18 cellular contexts compared by ENCODE assay signal in genomic region chr3:111769110-111769509, GRCh38.
DNase-seq lines count a peak whose midpoint lies in the region; ATAC-seq, FAIRE-seq and TF ChIP-seq lines count a peak whose summit lies in the region.
"Had no signal": no experiment of that assay in that cellular context is flagged by ENCODE, and none has a peak within 500 bp of the region (broad histone marks: within the 10 kb centered on the region; RNA-seq: fewer than 3 reads in every experiment).

No MANE protein-coding gene starts in this region.

- peaks cover 22% of the 10 kb centered on the region for H3K36me3 ChIP-seq in RWPE2 (ENCODE audit: low read depth)
- H3K36me3 ChIP-seq in fibroblast of lung (ENCODE audit: control insufficient read depth, insufficient read depth, low read length), result no peaks in the 10 kb centered on the region
- H3K36me3 ChIP-seq in thoracic aorta, result no peaks in the 10 kb centered on the region
- H3K36me3 ChIP-seq: Peyer's patch, prostate gland had no signal

- DNase-seq in RWPE2 (ENCODE audit: low spot score), result no peak
- no peak for DNase-seq in fibroblast of lung (ENCODE audit: low read depth in 2 of 2)
- DNase-seq in mesothelial cell of epicardium (ENCODE audit: low spot score in 2 of 2, unreplicated experiment in 2 of 2), result no peak
- DNase-seq in thoracic aorta (ENCODE audit: low spot score), result no peak
- no peak for DNase-seq in HTR-8/SVneo (ENCODE audit: insufficient read length, low spot score)
- DNase-seq in DMS153 treated with DMSO at 0.1 percent for 48 hours (lab: John Stamatoyannopoulos, UW; ENCODE audit: unreplicated experiment), result no peak
- no peak for DNase-seq in inferior parietal cortex (ENCODE audit: extremely low spot score)
- DNase-seq: activated CD4-positive, CD25-positive, alpha-beta regulatory T cell treated with anti-CD3 and anti-CD28 coated beads, Interleukin-2, amount 50 U/mL, for 72 hours; activated naive CD4-positive, alpha-beta T cell treated with anti-CD3 and anti-CD28 coated beads for 36 hours; effector memory CD8-positive, alpha-beta T cell; NCI-H1694 treated with DMSO at 0.1 percent for 48 hours; NCI-H526; Peyer's patch; stimulated activated CD4-positive, alpha-beta T cell treated with anti-CD3 and anti-CD28 coated beads, Interleukin-1b, Interleukin-23, amount 100 ng/mL, for 48 hours; trophoblast cell had no signal

- peak overlapping the region; percentile 81 for H3K27ac ChIP-seq in RWPE2 (ENCODE audit: poor library complexity, severe bottlenecking)
- no peak overlapping the region for H3K27ac ChIP-seq in fibroblast of lung (ENCODE audit: insufficient read depth, low read length)
- H3K27ac ChIP-seq in thoracic aorta, result peak overlapping the region; percentile 66 to 69
- H3K27ac ChIP-seq: prostate gland had no signal

- no peak overlapping the region for H3K9ac ChIP-seq in fibroblast of lung (ENCODE audit: insufficient read depth, low read length)

- H3K4me3 Mint-ChIP-seq in mesothelial cell of epicardium, result no peak overlapping the region
- H3K4me3 Mint-ChIP-seq: activated naive CD4-positive, alpha-beta T cell treated with anti-CD3 and anti-CD28 coated beads for 36 hours; effector memory CD8-positive, alpha-beta T cell had no signal

- H4K20me1 ChIP-seq in fibroblast of lung (ENCODE audit: control insufficient read depth, extremely low read depth, insufficient read depth, low read length), result no peaks in the 10 kb centered on the region

- H2AFZ ChIP-seq in fibroblast of lung (ENCODE audit: low read length), result no peak overlapping the region

- no peaks in the 10 kb centered on the region for H3K79me2 ChIP-seq in fibroblast of lung (ENCODE audit: control insufficient read depth, insufficient read depth, low read length)

- H3K9me3 Mint-ChIP-seq in mesothelial cell of epicardium, result no peaks in the 10 kb centered on the region
- H3K9me3 Mint-ChIP-seq: activated naive CD4-positive, alpha-beta T cell treated with anti-CD3 and anti-CD28 coated beads for 36 hours; effector memory CD8-positive, alpha-beta T cell had no signal

- H3K4me3 ChIP-seq in RWPE2 (ENCODE audit: severe bottlenecking) (no peak overlapping the region), fibroblast of lung (replicated peaks in 1 of 4; ENCODE audit: control extremely low read depth in 1 of 4, insufficient read depth in 1 of 4, low read depth in 3 of 4, low read length in 4 of 4) (no peak overlapping the region), thoracic aorta (no peak overlapping the region)
- H3K4me3 ChIP-seq: Peyer's patch, prostate gland had no signal

- TF ChIP-seq CTCF in RWPE2 (IDR thresholded peaks at IDR 0.05; ENCODE audit: poor library complexity, severe bottlenecking), result no peak
- no peak for TF ChIP-seq CTCF in fibroblast of lung (conservative IDR thresholded peaks at IDR 0.05 in 1 of 2, IDR thresholded peaks at IDR 0.05 in 1 of 2; ENCODE audit: low read depth in 1 of 2, low read length in 2 of 2)
- no peak for TF ChIP-seq CTCF in mesothelial cell of epicardium (IDR thresholded peaks at IDR 0.05; ENCODE audit: unreplicated experiment)
- peak; percentile 21 for TF ChIP-seq CTCF in thoracic aorta (IDR thresholded peaks at IDR 0.05)

- FAIRE-seq in HTR-8/SVneo (lab: Jason Lieb, UNC), result no peak
- FAIRE-seq: frontal cortex had no signal

- no peaks in the 10 kb centered on the region for H3K27me3 ChIP-seq in RWPE2 (ENCODE audit: insufficient read depth, poor library complexity, severe bottlenecking)
- no peaks in the 10 kb centered on the region for H3K27me3 ChIP-seq in fibroblast of lung (ENCODE audit: control insufficient read depth, insufficient read depth, low read length)
- H3K27me3 ChIP-seq in thoracic aorta (replicated peaks; ENCODE audit: insufficient read depth), result no peaks in the 10 kb centered on the region
- H3K27me3 ChIP-seq: Peyer's patch had no signal

- peaks cover 16% of the 10 kb centered on the region for H3K4me1 Mint-ChIP-seq in mesothelial cell of epicardium

- ATAC-seq in RWPE2 (ENCODE audit: low read depth), result no peak
- ATAC-seq in thoracic aorta (ENCODE audit: insufficient number of reproducible peaks, low FRiP score, low read depth), result peak; percentile 53
- ATAC-seq in HG03571 (IDR thresholded peaks at IDR 0.05; ENCODE audit: unreplicated experiment), result no peak
- ATAC-seq: effector memory CD8-positive, alpha-beta T cell had no signal

- no peaks in the 10 kb centered on the region for H3K27me3 Mint-ChIP-seq in mesothelial cell of epicardium (ENCODE audit: low read depth)
- H3K27me3 Mint-ChIP-seq: effector memory CD8-positive, alpha-beta T cell had no signal

- H3K4me2 ChIP-seq in fibroblast of lung (ENCODE audit: extremely low read depth, insufficient read depth, low read length), result peak overlapping the region; percentile 56

- H3K36me3 Mint-ChIP-seq in mesothelial cell of epicardium, result no peaks in the 10 kb centered on the region

- peak overlapping the region; percentile 42 for H3K27ac Mint-ChIP-seq in mesothelial cell of epicardium
- H3K27ac Mint-ChIP-seq: activated naive CD4-positive, alpha-beta T cell treated with anti-CD3 and anti-CD28 coated beads for 36 hours; effector memory CD8-positive, alpha-beta T cell had no signal

- H3K4me1 ChIP-seq in RWPE2 (ENCODE audit: insufficient read depth, poor library complexity, severe bottlenecking) (peaks cover 37% of the 10 kb centered on the region), fibroblast of lung (ENCODE audit: control insufficient read depth, extremely low read depth, insufficient read depth, low read length) (peaks cover 11% of the 10 kb centered on the region), thoracic aorta (ENCODE audit: control insufficient read depth in 1 of 2, low read depth in 2 of 2) (peaks cover 17 to 58% of the 10 kb centered on the region in 2 donors)
- H3K4me1 ChIP-seq: Peyer's patch, prostate gland had no signal

- H3K9me3 ChIP-seq in RWPE2 (ENCODE audit: severe bottlenecking) (no peaks in the 10 kb centered on the region), fibroblast of lung (ENCODE audit: control insufficient read depth, insufficient read depth, low read depth, low read length) (no peaks in the 10 kb centered on the region), thoracic aorta (no peaks in the 10 kb centered on the region)
- H3K9me3 ChIP-seq: Peyer's patch, prostate gland had no signal
